ENCODE assay signal across 21 cellular contexts in genomic region chr3:60186359-60186758, GRCh38.
"Had no signal": no experiment of that assay in that cellular context is flagged by ENCODE, and none has a peak within 500 bp of the region (broad histone marks: within the 10 kb centered on the region; RNA-seq: fewer than 3 reads in every experiment).

No MANE protein-coding gene starts in this region.

- H3K4me1 ChIP-seq: lower lobe of right lung, psoas muscle, sigmoid colon, suprapubic skin, transverse colon, upper lobe of right lung, uterus had no signal

- DNase-seq: dorsolateral prefrontal cortex; effector CD4-positive, alpha-beta T cell; head of caudate nucleus; left ventricle myocardium superior; lower lobe of right lung; naive thymus-derived CD8-positive, alpha-beta T cell; nephron progenitor cell; occipital lobe; ovary; posterior cingulate gyrus; psoas muscle; right cardiac atrium; sigmoid colon; stimulated activated CD4-positive, alpha-beta T cell treated with anti-CD3 and anti-CD28 coated beads, Interleukin-2, amount 100 ng/mL, for 24 hours; stimulated activated CD4-positive, alpha-beta T cell treated with anti-CD3 and anti-CD28 coated beads, Interleukin-4, amount 100 ng/mL, for 24 hours; transverse colon; upper lobe of right lung; uterus had no signal

- H3K4me1 Mint-ChIP-seq: stimulated activated memory B cell treated with anti-CD40 and anti-IgM and Interleukin-4, amounts not matched to agents 10 μg/mL and 1 μg/mL and 100 μg/mL, for 72 hours had no signal

- H3K36me3 Mint-ChIP-seq: naive thymus-derived CD8-positive, alpha-beta T cell; stimulated activated memory B cell treated with anti-CD40 and anti-IgM and Interleukin-4, amounts not matched to agents 10 μg/mL and 1 μg/mL and 100 μg/mL, for 72 hours had no signal

- H3K9me3 ChIP-seq: lower lobe of right lung, ovary, psoas muscle, sigmoid colon, suprapubic skin, transverse colon, upper lobe of right lung, uterus had no signal

- H3K27ac Mint-ChIP-seq: naive thymus-derived CD8-positive, alpha-beta T cell; nephron progenitor cell; stimulated activated memory B cell treated with anti-CD40 and anti-IgM and Interleukin-4, amounts not matched to agents 10 μg/mL and 1 μg/mL and 100 μg/mL, for 72 hours; stimulated activated naive CD8-positive, alpha-beta T cell treated with anti-CD3 and anti-CD28 coated beads, Interleukin-15, Interleukin-2, amounts not matched to agents 100 ng/mL and 50 ng/mL, for 24 hours had no signal

- H3K9me3 Mint-ChIP-seq: stimulated activated memory B cell treated with anti-CD40 and anti-IgM and Interleukin-4, amounts not matched to agents 10 μg/mL and 1 μg/mL and 100 μg/mL, for 72 hours had no signal

- H3K27ac ChIP-seq: dorsolateral prefrontal cortex, lower lobe of right lung, ovary, psoas muscle, sigmoid colon, suprapubic skin, transverse colon, upper lobe of right lung, uterus had no signal

- ATAC-seq: left ventricle myocardium superior; lower lobe of right lung; naive thymus-derived CD8-positive, alpha-beta T cell; psoas muscle; right cardiac atrium; stimulated activated memory B cell treated with anti-CD40 and anti-IgM and Interleukin-4, amounts not matched to agents 10 μg/mL and 1 μg/mL and 100 μg/mL, for 72 hours; upper lobe of right lung had no signal

- H3K4me3 Mint-ChIP-seq: naive thymus-derived CD8-positive, alpha-beta T cell; nephron progenitor cell; stimulated activated memory B cell treated with anti-CD40 and anti-IgM and Interleukin-4, amounts not matched to agents 10 μg/mL and 1 μg/mL and 100 μg/mL, for 72 hours; stimulated activated naive CD8-positive, alpha-beta T cell treated with anti-CD3 and anti-CD28 coated beads, Interleukin-15, Interleukin-2, amounts not matched to agents 100 ng/mL and 50 ng/mL, for 24 hours had no signal

- H3K27me3 Mint-ChIP-seq: naive thymus-derived CD8-positive, alpha-beta T cell had no signal

- H3K27me3 ChIP-seq: dorsolateral prefrontal cortex, ovary, sigmoid colon, suprapubic skin, transverse colon, upper lobe of right lung, uterus had no signal
